8 cellular contexts compared by ENCODE assay signal in the genomic region with DNA sequence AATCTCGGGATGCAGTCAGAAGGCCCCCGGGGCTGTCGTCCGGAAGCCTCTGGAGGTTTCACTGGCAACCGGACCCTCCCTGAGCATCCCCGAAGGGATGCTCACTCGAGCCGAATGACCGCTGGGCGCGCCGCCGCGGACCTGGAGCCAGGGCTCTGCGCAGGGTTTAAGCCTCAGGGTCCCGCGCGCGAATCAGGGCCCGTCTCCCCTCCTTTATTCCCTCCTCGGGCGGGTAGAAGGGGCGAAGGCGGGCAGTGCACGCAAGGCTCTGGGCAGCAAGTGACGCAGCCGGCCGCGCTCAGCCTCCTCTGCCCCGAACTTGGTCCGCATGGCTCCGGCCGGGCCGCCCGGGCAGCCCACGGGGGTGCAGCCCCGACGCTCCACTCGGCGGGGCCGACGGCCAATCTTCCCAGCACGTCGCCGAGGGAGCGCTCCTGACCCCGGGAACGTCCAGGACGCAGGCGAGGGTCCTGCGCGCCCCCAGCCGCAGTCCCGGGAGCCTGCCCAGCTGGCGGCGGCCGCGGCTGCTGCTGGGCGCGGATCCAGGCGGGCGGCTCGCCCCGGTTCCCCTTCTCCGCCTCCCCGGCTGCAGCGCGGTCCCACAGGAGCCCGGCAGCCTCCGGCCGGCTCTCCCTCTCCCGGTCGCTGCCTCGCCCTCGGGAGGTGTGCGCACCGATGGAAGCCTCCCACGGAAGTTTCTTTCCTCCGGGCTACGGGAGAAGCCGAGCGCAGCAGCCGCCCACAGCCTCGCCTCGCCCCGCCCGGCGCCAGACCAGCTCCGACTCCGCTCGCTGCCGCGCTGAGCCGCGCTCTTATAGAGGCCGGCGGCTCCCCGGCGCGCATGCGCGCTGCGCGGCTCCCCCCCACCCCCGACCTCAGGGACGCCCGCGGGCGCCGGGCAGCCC. TPM values are rescaled to one million over a fixed set of nuclear protein-coding genes. Genes with fewer than 3 reads are reported as not detected.
DNase-seq lines count a peak whose midpoint lies in the region; ATAC-seq lines count a peak whose summit lies in the region.

TSS of gene SHISA2 (minus strand) at position 786 of the 905 bp plus-strand sequence. CDS start 1,041 bp downstream, outside the sequence.

- no CpG with 5 or more reads among the region's 110 CpGs for WGBS in neuronal stem cell (ENCODE audit: extremely low coverage in 2 of 2, insufficient read length in 2 of 2, insufficient replicate concordance in 1 of 2), 2 donors

- peaks cover 0 to under 1% of the 10 kb centered on the region in 2 donors for H3K9me3 ChIP-seq in neuronal stem cell (replicated peaks in 1 of 2; ENCODE audit: control insufficient read depth in 2 of 2, insufficient read depth in 1 of 2, low read depth in 1 of 2, low read length in 2 of 2)

- peak within 1 kb of the TSS; percentile 44 for H2BK15ac ChIP-seq in neuronal stem cell (ENCODE audit: low read length)

- peak within 1 kb of the TSS; percentile 99 for H3K23ac ChIP-seq in neuronal stem cell (ENCODE audit: low read depth, low read length, poor library complexity)

- H3K4me3 ChIP-seq in neuronal stem cell (ENCODE audit: low read length in 2 of 2), result peak within 1 kb of the TSS; percentile 20 to 97

- no peaks in the 10 kb centered on the region for H3K36me3 Mint-ChIP-seq in activated naive CD4-positive, alpha-beta T cell treated with anti-CD3 and anti-CD28 coated beads, Interleukin-2, amount 10 ng/mL, durations not matched to agents 7 days and 5 days

- H3K27me3 ChIP-seq in neuronal stem cell (ENCODE audit: control insufficient read depth in 3 of 3, insufficient read depth in 3 of 3, low read depth in 1 of 3, low read length in 3 of 3), result peaks cover 0 to 83% (median 0%) of the 10 kb centered on the region in 3 experiments

- H4K91ac ChIP-seq in neuronal stem cell (ENCODE audit: low read depth, low read length, poor library complexity), result no peak within 1 kb of the TSS

- H3K4me2 ChIP-seq in neuronal stem cell (ENCODE audit: insufficient read depth, low read length, poor library complexity, severe bottlenecking), result peak within 1 kb of the TSS; percentile 65

- H3K4me1 ChIP-seq in neuronal stem cell (ENCODE audit: control insufficient read depth in 2 of 2, insufficient read depth in 1 of 2, low read depth in 1 of 2, low read length in 2 of 2), result peaks cover 0 to 8% of the 10 kb centered on the region in 2 donors

- peak within 1 kb of the TSS; percentile 88 for H2BK5ac ChIP-seq in neuronal stem cell (ENCODE audit: low read length)

- peaks cover 41% of the 10 kb centered on the region for H3K4me1 Mint-ChIP-seq in activated naive CD4-positive, alpha-beta T cell treated with anti-CD3 and anti-CD28 coated beads, Interleukin-2, amount 10 ng/mL, durations not matched to agents 7 days and 5 days

- peak within 1 kb of the TSS; percentile 78 for H2AK5ac ChIP-seq in neuronal stem cell (ENCODE audit: low read depth, low read length)

- DNase-seq in NCI-H1436 (lab: John Stamatoyannopoulos, UW) (peak; percentile 34), NCI-H1436 treated with DMSO at 0.1 percent for 48 hours (lab: John Stamatoyannopoulos, UW) (no peak), NCI-H748 treated with DMSO at 0.1 percent for 48 hours (lab: John Stamatoyannopoulos, UW) (peak; percentile 87), germinal center (ENCODE audit: low spot score) (peak; percentile 67), neuronal stem cell (ENCODE audit: low spot score) (peak; percentile 82)
- DNase-seq in activated naive CD4-positive, alpha-beta T cell treated with anti-CD3 and anti-CD28 coated beads, Interleukin-2, amount 10 ng/mL, durations not matched to agents 7 days and 5 days, result peak; percentile 44

- no peak within 1 kb of the TSS for H4K8ac ChIP-seq in neuronal stem cell (ENCODE audit: low read depth, low read length)

- peak within 1 kb of the TSS; percentile 76 for H2BK120ac ChIP-seq in neuronal stem cell (ENCODE audit: low read depth, low read length)

- peaks cover 66% of the 10 kb centered on the region for H3K27me3 Mint-ChIP-seq in activated naive CD4-positive, alpha-beta T cell treated with anti-CD3 and anti-CD28 coated beads, Interleukin-2, amount 10 ng/mL, durations not matched to agents 7 days and 5 days

- peak within 1 kb of the TSS; percentile 98 for H3K18ac ChIP-seq in neuronal stem cell (ENCODE audit: low read length)

- H3K79me1 ChIP-seq in neuronal stem cell (ENCODE audit: low read depth, low read length), result peaks cover 3% of the 10 kb centered on the region

- no peak within 1 kb of the TSS for H3K27ac Mint-ChIP-seq in activated naive CD4-positive, alpha-beta T cell treated with anti-CD3 and anti-CD28 coated beads, Interleukin-2, amount 10 ng/mL, durations not matched to agents 7 days and 5 days

- ATAC-seq in HG03378 (IDR thresholded peaks at IDR 0.05; ENCODE audit: unreplicated experiment) (no peak), HG02610 (IDR thresholded peaks at IDR 0.05; ENCODE audit: unreplicated experiment) (no peak)

- H3K9me3 Mint-ChIP-seq in activated naive CD4-positive, alpha-beta T cell treated with anti-CD3 and anti-CD28 coated beads, Interleukin-2, amount 10 ng/mL, durations not matched to agents 7 days and 5 days, result no peaks in the 10 kb centered on the region

- H3K4me3 Mint-ChIP-seq in activated naive CD4-positive, alpha-beta T cell treated with anti-CD3 and anti-CD28 coated beads, Interleukin-2, amount 10 ng/mL, durations not matched to agents 7 days and 5 days, result peak within 1 kb of the TSS; percentile 63

- peak within 1 kb of the TSS; percentile 99 for H3K9ac ChIP-seq in neuronal stem cell (ENCODE audit: low read depth, low read length, poor library complexity)

- H2BK12ac ChIP-seq in neuronal stem cell (ENCODE audit: low read length), result peak within 1 kb of the TSS; percentile 69

- peak within 1 kb of the TSS; percentile 100 for H3K14ac ChIP-seq in neuronal stem cell (ENCODE audit: low read length)

- peak within 1 kb of the TSS; percentile 87 for H2AFZ ChIP-seq in neuronal stem cell (ENCODE audit: low read length)

- H3K4ac ChIP-seq in neuronal stem cell (ENCODE audit: low read length), result peak within 1 kb of the TSS; percentile 24

- no peak within 1 kb of the TSS for H3K27ac ChIP-seq in neuronal stem cell (replicated peaks; ENCODE audit: low read length)

- peaks cover 0 to 11% of the 10 kb centered on the region in 2 donors for H3K36me3 ChIP-seq in neuronal stem cell (replicated peaks in 1 of 2; ENCODE audit: control insufficient read depth in 2 of 2, insufficient read depth in 2 of 2, low read length in 2 of 2)

- CTCF ChIA-PET in activated naive CD4-positive, alpha-beta T cell treated with anti-CD3 and anti-CD28 coated beads, Interleukin-2, amount 10 ng/mL, durations not matched to agents 7 days and 5 days (lab: Charles Lee), result no interaction called here

RNA-seq across cellular contexts. Expression of gene SHISA2, which starts in this region (rescaled TPM):
- 77.7 TPM for polyA plus RNA-seq in neuronal stem cell (2013, experiment 1 of 2)
- 77.2 TPM for polyA plus RNA-seq in neuronal stem cell (2013, experiment 2 of 2)
